Comparison of ENCODE assay signal across 2 cellular contexts in the genomic region with DNA sequence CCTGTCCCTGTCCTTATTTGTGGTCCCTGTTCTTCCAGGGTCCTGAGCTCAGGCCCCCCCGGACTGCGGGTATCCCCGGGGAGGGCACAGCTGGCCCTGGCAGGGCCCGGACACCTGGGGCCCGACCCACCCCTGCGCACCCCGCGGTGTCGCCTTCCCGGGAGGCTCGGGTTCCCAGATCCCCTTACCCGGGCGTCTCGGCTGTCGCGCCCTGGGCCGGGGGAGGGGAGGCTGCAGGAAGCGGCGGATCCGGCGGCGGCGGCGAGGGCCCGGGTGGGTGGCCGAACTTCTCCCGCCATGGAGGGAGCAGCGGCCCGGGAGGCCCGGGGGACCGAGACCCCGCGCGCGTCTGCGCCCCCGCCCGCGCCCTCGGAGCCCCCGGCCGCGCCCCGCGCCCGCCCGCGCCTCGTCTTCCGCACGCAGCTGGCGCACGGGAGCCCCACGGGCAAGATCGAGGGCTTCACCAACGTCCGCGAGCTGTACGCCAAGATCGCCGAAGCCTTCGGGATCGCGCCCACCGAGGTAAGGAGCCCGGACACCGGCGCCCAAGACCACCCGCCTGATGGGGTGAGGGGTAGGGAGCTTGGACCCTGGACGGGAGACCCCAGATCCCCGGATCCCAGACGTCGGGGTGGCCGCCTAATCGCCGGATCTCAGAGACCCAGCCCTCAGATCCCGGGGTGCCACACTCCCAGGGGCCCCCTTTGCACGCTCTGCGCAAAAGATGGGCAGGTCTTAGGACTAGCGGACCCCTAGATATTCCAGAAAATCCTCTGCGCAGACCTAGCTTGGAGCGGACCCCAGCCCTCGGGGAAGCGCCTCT.
TF ChIP-seq lines count a peak whose summit lies in the region.

A gene with protein sequence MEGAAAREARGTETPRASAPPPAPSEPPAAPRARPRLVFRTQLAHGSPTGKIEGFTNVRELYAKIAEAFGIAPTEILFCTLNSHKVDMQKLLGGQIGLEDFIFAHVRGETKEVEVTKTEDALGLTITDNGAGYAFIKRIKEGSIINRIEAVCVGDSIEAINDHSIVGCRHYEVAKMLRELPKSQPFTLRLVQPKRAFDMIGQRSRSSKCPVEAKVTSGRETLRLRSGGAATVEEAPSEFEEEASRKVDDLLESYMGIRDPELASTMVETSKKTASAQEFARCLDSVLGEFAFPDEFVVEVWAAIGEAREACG (plus strand): TSS at position 178 of the 823 bp plus-strand sequence. CDS start 120 bp downstream, at position 298.

TF ChIP-seq in SK-N-SH, 30 proteins besides CTCF, POLR2A, EP300 and RAD21 (continued from another document):
- TF ChIP-seq, protein P1, sequence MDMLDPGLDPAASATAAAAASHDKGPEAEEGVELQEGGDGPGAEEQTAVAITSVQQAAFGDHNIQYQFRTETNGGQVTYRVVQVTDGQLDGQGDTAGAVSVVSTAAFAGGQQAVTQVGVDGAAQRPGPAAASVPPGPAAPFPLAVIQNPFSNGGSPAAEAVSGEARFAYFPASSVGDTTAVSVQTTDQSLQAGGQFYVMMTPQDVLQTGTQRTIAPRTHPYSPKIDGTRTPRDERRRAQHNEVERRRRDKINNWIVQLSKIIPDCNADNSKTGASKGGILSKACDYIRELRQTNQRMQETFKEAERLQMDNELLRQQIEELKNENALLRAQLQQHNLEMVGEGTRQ (IDR thresholded peaks at IDR 0.05; ENCODE audit: borderline replicate concordance, low read depth, low read length): no peak
- TF ChIP-seq FOSL2 (IDR thresholded peaks at IDR 0.05; ENCODE audit: borderline replicate concordance, low read depth) (no peak), TEAD4 (IDR thresholded peaks at IDR 0.05; ENCODE audit: borderline replicate concordance, insufficient read depth) (no peak), JUND (IDR thresholded peaks at IDR 0.05) (no peak), FOXJ3 (CRISPR knock-in tag; IDR thresholded peaks at IDR 0.05) (no peak), SMC3 (IDR thresholded peaks at IDR 0.05; ENCODE audit: low read depth, low read length) (no peak), MXI1 (IDR thresholded peaks at IDR 0.05; ENCODE audit: low read depth, low read length) (no peak), POLR2AphosphoS5 (IDR thresholded peaks at IDR 0.05; ENCODE audit: low read depth, low read length) (no peak), CHD2 (IDR thresholded peaks at IDR 0.05; ENCODE audit: low read length, partially characterized antibody) (no peak), YY1 (IDR thresholded peaks at IDR 0.05; ENCODE audit: low read depth) (no peak)
- TF ChIP-seq, protein P2, sequence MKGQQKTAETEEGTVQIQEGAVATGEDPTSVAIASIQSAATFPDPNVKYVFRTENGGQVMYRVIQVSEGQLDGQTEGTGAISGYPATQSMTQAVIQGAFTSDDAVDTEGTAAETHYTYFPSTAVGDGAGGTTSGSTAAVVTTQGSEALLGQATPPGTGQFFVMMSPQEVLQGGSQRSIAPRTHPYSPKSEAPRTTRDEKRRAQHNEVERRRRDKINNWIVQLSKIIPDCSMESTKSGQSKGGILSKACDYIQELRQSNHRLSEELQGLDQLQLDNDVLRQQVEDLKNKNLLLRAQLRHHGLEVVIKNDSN (IDR thresholded peaks at IDR 0.05; ENCODE audit: borderline replicate concordance, low read depth): no peak
- TF ChIP-seq, protein P3, sequence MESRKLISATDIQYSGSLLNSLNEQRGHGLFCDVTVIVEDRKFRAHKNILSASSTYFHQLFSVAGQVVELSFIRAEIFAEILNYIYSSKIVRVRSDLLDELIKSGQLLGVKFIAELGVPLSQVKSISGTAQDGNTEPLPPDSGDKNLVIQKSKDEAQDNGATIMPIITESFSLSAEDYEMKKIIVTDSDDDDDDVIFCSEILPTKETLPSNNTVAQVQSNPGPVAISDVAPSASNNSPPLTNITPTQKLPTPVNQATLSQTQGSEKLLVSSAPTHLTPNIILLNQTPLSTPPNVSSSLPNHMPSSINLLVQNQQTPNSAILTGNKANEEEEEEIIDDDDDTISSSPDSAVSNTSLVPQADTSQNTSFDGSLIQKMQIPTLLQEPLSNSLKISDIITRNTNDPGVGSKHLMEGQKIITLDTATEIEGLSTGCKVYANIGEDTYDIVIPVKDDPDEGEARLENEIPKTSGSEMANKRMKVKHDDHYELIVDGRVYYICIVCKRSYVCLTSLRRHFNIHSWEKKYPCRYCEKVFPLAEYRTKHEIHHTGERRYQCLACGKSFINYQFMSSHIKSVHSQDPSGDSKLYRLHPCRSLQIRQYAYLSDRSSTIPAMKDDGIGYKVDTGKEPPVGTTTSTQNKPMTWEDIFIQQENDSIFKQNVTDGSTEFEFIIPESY (IDR thresholded peaks at IDR 0.05; ENCODE audit: borderline replicate concordance, low read depth): no peak

TF ChIP-seq in SK-N-SH treated with all-trans-retinoic acid at 6 μM for 48 hours, 23 proteins besides CTCF, POLR2A, EP300 and RAD21 (continued from another document):
- TF ChIP-seq, protein P4, sequence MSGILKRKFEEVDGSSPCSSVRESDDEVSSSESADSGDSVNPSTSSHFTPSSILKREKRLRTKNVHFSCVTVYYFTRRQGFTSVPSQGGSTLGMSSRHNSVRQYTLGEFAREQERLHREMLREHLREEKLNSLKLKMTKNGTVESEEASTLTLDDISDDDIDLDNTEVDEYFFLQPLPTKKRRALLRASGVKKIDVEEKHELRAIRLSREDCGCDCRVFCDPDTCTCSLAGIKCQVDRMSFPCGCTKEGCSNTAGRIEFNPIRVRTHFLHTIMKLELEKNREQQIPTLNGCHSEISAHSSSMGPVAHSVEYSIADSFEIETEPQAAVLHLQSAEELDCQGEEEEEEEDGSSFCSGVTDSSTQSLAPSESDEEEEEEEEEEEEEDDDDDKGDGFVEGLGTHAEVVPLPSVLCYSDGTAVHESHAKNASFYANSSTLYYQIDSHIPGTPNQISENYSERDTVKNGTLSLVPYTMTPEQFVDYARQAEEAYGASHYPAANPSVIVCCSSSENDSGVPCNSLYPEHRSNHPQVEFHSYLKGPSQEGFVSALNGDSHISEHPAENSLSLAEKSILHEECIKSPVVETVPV (CRISPR knock-in tag; IDR thresholded peaks at IDR 0.05): no peak
- TF ChIP-seq ISL1 (CRISPR knock-in tag; IDR thresholded peaks at IDR 0.05) (no peak), ZFP3 (CRISPR knock-in tag; IDR thresholded peaks at IDR 0.05) (no peak), ZNF8 (CRISPR knock-in tag; IDR thresholded peaks at IDR 0.05) (no peak), RARB (CRISPR knock-in tag; IDR thresholded peaks at IDR 0.05) (no peak), GLIS3 (CRISPR knock-in tag; IDR thresholded peaks at IDR 0.05) (no peak), PPARA (CRISPR knock-in tag; IDR thresholded peaks at IDR 0.05; ENCODE audit: borderline replicate concordance) (no peak), ZNF70 (CRISPR knock-in tag; IDR thresholded peaks at IDR 0.05) (no peak), CSDC2 (CRISPR knock-in tag; IDR thresholded peaks at IDR 0.05) (no peak), TCF4 (CRISPR knock-in tag; IDR thresholded peaks at IDR 0.05; ENCODE audit: borderline replicate concordance) (no peak), ZNF565 (CRISPR knock-in tag; conservative IDR thresholded peaks at IDR 0.05; ENCODE audit: low read depth) (no peak), ESRRG (CRISPR knock-in tag; IDR thresholded peaks at IDR 0.05) (no peak), TOX (CRISPR knock-in tag; IDR thresholded peaks at IDR 0.05; ENCODE audit: borderline replicate concordance) (no peak)
- TF ChIP-seq, protein P5, sequence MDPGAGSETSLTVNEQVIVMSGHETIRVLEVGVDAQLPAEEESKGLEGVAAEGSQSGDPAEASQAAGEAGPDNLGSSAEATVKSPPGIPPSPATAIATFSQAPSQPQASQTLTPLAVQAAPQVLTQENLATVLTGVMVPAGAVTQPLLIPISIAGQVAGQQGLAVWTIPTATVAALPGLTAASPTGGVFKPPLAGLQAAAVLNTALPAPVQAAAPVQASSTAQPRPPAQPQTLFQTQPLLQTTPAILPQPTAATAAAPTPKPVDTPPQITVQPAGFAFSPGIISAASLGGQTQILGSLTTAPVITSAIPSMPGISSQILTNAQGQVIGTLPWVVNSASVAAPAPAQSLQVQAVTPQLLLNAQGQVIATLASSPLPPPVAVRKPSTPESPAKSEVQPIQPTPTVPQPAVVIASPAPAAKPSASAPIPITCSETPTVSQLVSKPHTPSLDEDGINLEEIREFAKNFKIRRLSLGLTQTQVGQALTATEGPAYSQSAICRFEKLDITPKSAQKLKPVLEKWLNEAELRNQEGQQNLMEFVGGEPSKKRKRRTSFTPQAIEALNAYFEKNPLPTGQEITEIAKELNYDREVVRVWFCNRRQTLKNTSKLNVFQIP (CRISPR knock-in tag; IDR thresholded peaks at IDR 0.05; ENCODE audit: borderline replicate concordance, low read depth): no peak
